Comparison of ENCODE assay signal across 17 cellular contexts in genomic region chr4:173501592-173502150, GRCh38. TPM values are rescaled to one million over a fixed set of nuclear protein-coding genes. Genes with fewer than 3 reads are reported as not detected.
A peak's percentile ranks its signal among the peaks of the same experiment; 100 is the strongest.
DNase-seq lines count a peak whose midpoint lies in the region; ATAC-seq and TF ChIP-seq lines count a peak whose summit lies in the region.
"Had no signal": no experiment of that assay in that cellular context is flagged by ENCODE, and none has a peak within 500 bp of the region (broad histone marks: within the 10 kb centered on the region; RNA-seq: fewer than 3 reads in every experiment).

No MANE protein-coding gene starts in this region.

- peaks cover 87% of the 10 kb centered on the region for H3K27me3 Mint-ChIP-seq in GM23338 (ENCODE audit: insufficient read depth, low read depth, poor library complexity)
- peaks cover 88% of the 10 kb centered on the region for H3K27me3 Mint-ChIP-seq in T-helper 17 cell

- no peak for TF ChIP-seq CTCF in GM23338 (conservative IDR thresholded peaks at IDR 0.05; ENCODE audit: low read depth in 2 of 2)
- no peak for TF ChIP-seq CTCF in psoas muscle (IDR thresholded peaks at IDR 0.05)

- WGBS in psoas muscle, 3 donors = 47 to 66% (median 60%) methylated on average over 21 of the region's 21 CpGs

- H3K4me3 ChIP-seq in GM23338 (peak overlapping the region; percentile 80), iPS-18c (ENCODE audit: insufficient read depth, low read depth, low read length) (peak overlapping the region; percentile 52), psoas muscle (peak overlapping the region; percentile 49)
- H3K4me3 ChIP-seq: SK-N-MC had no signal

- peak overlapping the region; percentile 69 for H3K4me3 Mint-ChIP-seq in GM23338
- H3K4me3 Mint-ChIP-seq in T-helper 17 cell = peak overlapping the region; percentile 63

- peaks cover 5% of the 10 kb centered on the region; the same call in 1 of the 2 replicates for H4K20me1 ChIP-seq in GM23338 (replicated peaks; ENCODE audit: insufficient read depth)

- H3K27ac ChIP-seq in GM23338 (ENCODE audit: low read depth) (no peak overlapping the region), psoas muscle (no peak overlapping the region)
- H3K27ac ChIP-seq: Peyer's patch, SK-N-MC, skin epidermis, tibial artery had no signal

- H3K36me3 Mint-ChIP-seq in GM23338 (ENCODE audit: low read depth) = no peaks in the 10 kb centered on the region
- no peaks in the 10 kb centered on the region for H3K36me3 Mint-ChIP-seq in T-helper 17 cell (ENCODE audit: low read depth)

- H3K9me3 ChIP-seq in T-helper 17 cell (ENCODE audit: control insufficient read depth, low read length, poor library complexity, severe bottlenecking) (no peaks in the 10 kb centered on the region), iPS-18c (ENCODE audit: control insufficient read depth, insufficient read depth, low read length) (peaks cover 6% of the 10 kb centered on the region), psoas muscle (no peaks in the 10 kb centered on the region)
- H3K9me3 ChIP-seq: BE2C, tibial artery had no signal

- no peak for TF ChIP-seq POLR2A in GM18505 (IDR thresholded peaks at IDR 0.05; ENCODE audit: borderline replicate concordance, extremely low read depth, insufficient read depth, insufficient read length)

- peaks cover 2% of the 10 kb centered on the region; the same call in 2 of the 3 replicates for H3K9me3 Mint-ChIP-seq in GM23338

- 0 out of 2 replicates have a peak, but pooled peaks cover 12% of the 10 kb centered on the region for H3F3A ChIP-seq in GM23338 (replicated peaks; ENCODE audit: low read depth)

- H3K36me3 ChIP-seq in GM23338 (ENCODE audit: insufficient read depth) (no peaks in the 10 kb centered on the region), psoas muscle (ENCODE audit: insufficient read depth in 1 of 2, low read depth in 1 of 2) (no peaks in the 10 kb centered on the region)
- H3K36me3 ChIP-seq: BE2C, Peyer's patch, tibial artery had no signal

- H3K79me2 ChIP-seq in GM23338 (replicated peaks; ENCODE audit: insufficient read depth) = no peaks in the 10 kb centered on the region

- DNase-seq in GM23338 (ENCODE audit: low spot score) (peak; percentile 26), T-helper 17 cell (no peak), psoas muscle (no peak), NCI-H510A (lab: John Stamatoyannopoulos, UW) (no peak)
- DNase-seq: activated T-cell treated with anti-CD3 and anti-CD28 coated beads, Interleukin-2, amount 50 U/mL, for 1 hour; BE2C; caudate nucleus; DMS 273 treated with DMSO at 0.1 percent for 48 hours; effector CD4-positive, alpha-beta T cell; NCI-H2171; Peyer's patch; tibial artery had no signal

- intact Hi-C loops in psoas muscle (cut with DNase I) = loop anchor here in 1 of 2 donors (5.0 kb wide), 1 partner anchor 621 kb away; no protein-coding TSS in a partner anchor

- H3K4me1 Mint-ChIP-seq in GM23338 (peaks cover 35% of the 10 kb centered on the region), T-helper 17 cell (peaks cover 6% of the 10 kb centered on the region)

- ATAC-seq in GM23338 = peak; percentile 5; the same call in 1 of the 3 replicates
- no peak for ATAC-seq in T-helper 17 cell
- ATAC-seq in psoas muscle = no peak
- ATAC-seq in GM18505 (IDR thresholded peaks at IDR 0.05; ENCODE audit: unreplicated experiment) = no peak
- no peak for ATAC-seq in GM19455 (IDR thresholded peaks at IDR 0.05; ENCODE audit: unreplicated experiment)

- H3K9me2 ChIP-seq in GM23338 (ENCODE audit: insufficient read depth) = no peaks in the 10 kb centered on the region

- H3K4me2 ChIP-seq in GM23338 = peak overlapping the region; percentile 96

- H3K4me1 ChIP-seq in GM23338 (ENCODE audit: insufficient read depth) (peaks cover 35% of the 10 kb centered on the region), psoas muscle (no peaks in the 10 kb centered on the region)

- H3K27me3 ChIP-seq in GM23338 (ENCODE audit: insufficient read depth) (peaks cover 98% of the 10 kb centered on the region), psoas muscle (ENCODE audit: insufficient read depth in 3 of 3, low read length in 2 of 3) (peaks cover 4 to 84% (median 26%) of the 10 kb centered on the region in 3 donors)
- H3K27me3 ChIP-seq: BE2C had no signal

- H3K27ac Mint-ChIP-seq in GM23338 = no peak overlapping the region
- no peak overlapping the region for H3K27ac Mint-ChIP-seq in T-helper 17 cell

- peak overlapping the region; percentile 96 for H2AFZ ChIP-seq in GM23338

TF ChIP-seq in GM23338, 12 proteins besides CTCF, POLR2A, EP300 and RAD21:
- no peak for TF ChIP-seq STAT1 (IDR thresholded peaks at IDR 0.05; ENCODE audit: unreplicated experiment)
- no peak for TF ChIP-seq ZNF331 (CRISPR knock-in tag; IDR thresholded peaks at IDR 0.05; ENCODE audit: low read depth)
- peak; percentile 96 for TF ChIP-seq EZH2 (IDR thresholded peaks at IDR 0.05; ENCODE audit: low read depth, unreplicated experiment)
- TF ChIP-seq EZH2phosphoT487 (IDR thresholded peaks at IDR 0.05; ENCODE audit: unreplicated experiment) = no peak
- no peak for TF ChIP-seq CREB1 (CRISPR knock-in tag; IDR thresholded peaks at IDR 0.05; ENCODE audit: low read depth)

RNA-seq across cellular contexts. Expression of gene HAND2, which starts 28.4 kb away (rescaled TPM):
- not detected in 2 replicates for total RNA-seq in GM23338 (2014; rRNA removed; shearing (Covaris generic))
- polyA plus RNA-seq in GM23338 (2016; fragmentation: Nextera tagmentation; extraction: Ambion mirVana) (0.15 TPM in 1 of 2 replicates, not detected in the other), psoas muscle (under 1 TPM; 0.05 to 0.13 (median 0.12) TPM)
- total RNA-seq in T-helper 17 cell (not detected), psoas muscle (under 1 TPM in 2 of 4 donors, not detected in 2; 0.34 to 0.54 TPM)
